Comparison of ENCODE assay signal across 1 cellular context in the genomic region with DNA sequence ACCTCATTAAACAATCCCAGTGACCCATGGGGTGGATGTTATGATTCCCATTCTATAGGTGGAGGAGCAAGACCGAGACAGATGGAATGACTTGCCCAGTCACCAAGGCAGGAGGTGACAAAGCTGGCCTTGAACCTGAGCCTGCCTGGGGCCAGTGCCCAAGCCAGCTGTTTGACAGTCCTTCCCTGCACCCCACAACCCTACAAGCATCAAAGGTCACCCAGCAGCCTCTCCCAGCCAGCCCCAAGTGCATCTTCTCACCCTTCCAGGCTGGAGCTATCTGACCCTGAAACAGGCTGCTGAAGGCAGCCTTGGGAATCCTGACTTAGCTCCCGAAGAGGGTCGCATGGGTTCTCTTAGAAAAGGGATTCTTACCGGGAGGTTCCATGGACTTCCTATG.
TF ChIP-seq lines count a peak whose summit lies in the region.

No MANE protein-coding gene starts in this region.

TF ChIP-seq in HEK293, 187 proteins besides CTCF, POLR2A, EP300 and RAD21:
- no peak for TF ChIP-seq BCL11A (tag by site-specific recombination; IDR thresholded peaks at IDR 0.05; ENCODE audit: low read depth)
- TF ChIP-seq ZNF664 (tag by site-specific recombination; IDR thresholded peaks at IDR 0.05), result peak; percentile 32; the same call in 1 of the 2 replicates
- TF ChIP-seq ZNF555 (tag by site-specific recombination; conservative IDR thresholded peaks at IDR 0.05), result no peak
